10 cellular contexts compared by ENCODE assay signal in genomic region chr15:59296181-59296617, GRCh38.
DNase-seq lines count a peak whose midpoint lies in the region; TF ChIP-seq lines count a peak whose summit lies in the region.
"Had no signal": no experiment of that assay in that cellular context is flagged by ENCODE, and none has a peak within 500 bp of the region (broad histone marks: within the 10 kb centered on the region; RNA-seq: fewer than 3 reads in every experiment).

No MANE protein-coding gene starts in this region.

- DNase-seq in CD14-positive monocyte (ENCODE audit: low spot score) (no peak), PC-9 (peak; percentile 31 to 80), epithelial cell of proximal tubule (ENCODE audit: low read depth) (peak; percentile 88), osteoblast (ENCODE audit: insufficient read length, low spot score, missing footprints) (peak; percentile 61), ovary (no peak), SK-N-DZ (ENCODE audit: low spot score) (no peak), testis (no peak), activated gamma-delta T cell (lab: John Stamatoyannopoulos, UW) (no peak)
- DNase-seq: H7, NCI-H1092 treated with DMSO at 0.1 percent for 48 hours had no signal

- peaks cover 98% of the 10 kb centered on the region for H3K4me1 ChIP-seq in PC-9 (replicated peaks; ENCODE audit: insufficient read depth)
- peaks cover 81% of the 10 kb centered on the region for H3K4me1 ChIP-seq in osteoblast (ENCODE audit: insufficient read depth, low read length)
- H3K4me1 ChIP-seq in ovary (ENCODE audit: insufficient read depth) = peaks cover 7% of the 10 kb centered on the region
- H3K4me1 ChIP-seq in testis = no peaks in the 10 kb centered on the region

- POLR2A ChIA-PET in PC-9 (lab: Charles Lee; ENCODE audit: unreplicated experiment) = interaction anchor here (0.6 to 0.8 kb wide), 3 partner anchors 17 to 126 kb away, joined by 3 to 9 read pairs (median 4); no protein-coding TSS in a partner anchor

- H3K27me3 ChIP-seq in PC-9 (ENCODE audit: insufficient read depth, low read depth) (no peaks in the 10 kb centered on the region), osteoblast (ENCODE audit: insufficient read depth, low read length) (no peaks in the 10 kb centered on the region), ovary (no peaks in the 10 kb centered on the region), testis (no peaks in the 10 kb centered on the region)

- peak overlapping the region; percentile 25; the same call in 1 of the 2 replicates for H3K4me3 ChIP-seq in PC-9
- no peak overlapping the region for H3K4me3 ChIP-seq in epithelial cell of proximal tubule (ENCODE audit: low read depth, low read length)
- H3K4me3 ChIP-seq in osteoblast (ENCODE audit: insufficient read depth, low read length) = peak overlapping the region; percentile 49
- no peak overlapping the region for H3K4me3 ChIP-seq in ovary
- no peak overlapping the region for H3K4me3 ChIP-seq in testis

- intact Hi-C loops in CD14-positive monocyte (cut with micrococcal nuclease) = no loop called here
- intact Hi-C loops in PC-9 (cut with micrococcal nuclease; ENCODE audit: unreplicated experiment) = loop anchor here (5.0 kb wide), 2 partner anchors 76 to 364 kb away; partner anchors contain the start of genes MYO1E and SLTM
- intact Hi-C loops in ovary (cut with DNase I) = no loop called here
- intact Hi-C loops in testis (cut with DNase I; ENCODE audit: low total_unique reads) = no loop called here

- H2AFZ ChIP-seq in PC-9 (no peak overlapping the region), osteoblast (ENCODE audit: low read length) (no peak overlapping the region)

- H3K4me2 ChIP-seq in PC-9 (peak overlapping the region; percentile 76), osteoblast (ENCODE audit: insufficient read depth, low read length) (peak overlapping the region; percentile 81)

- H3K9me3 ChIP-seq in PC-9 (ENCODE audit: insufficient read depth, low read depth) = no peaks in the 10 kb centered on the region
- no peaks in the 10 kb centered on the region for H3K9me3 ChIP-seq in osteoblast (ENCODE audit: low read depth, low read length)
- no peaks in the 10 kb centered on the region for H3K9me3 ChIP-seq in ovary
- no peaks in the 10 kb centered on the region for H3K9me3 ChIP-seq in testis

- BruUV-seq in PC-9 (replicated peaks; lab: Mats Ljungman, UMichigan) = no TSS peak

- peak overlapping the region in 4 of 7 donors; percentile 23 to 69 (median 64) for H3K27ac Mint-ChIP-seq in CD14-positive monocyte

- no peak for TF ChIP-seq CTCF in CD14-positive monocyte (IDR thresholded peaks at IDR 0.05)
- no peak for TF ChIP-seq CTCF in PC-9 (conservative IDR thresholded peaks at IDR 0.05)
- no peak for TF ChIP-seq CTCF in epithelial cell of proximal tubule (conservative IDR thresholded peaks at IDR 0.05; ENCODE audit: low read depth, low read length)
- TF ChIP-seq CTCF in osteoblast (IDR thresholded peaks at IDR 0.05; ENCODE audit: extremely low read depth, low read depth, low read length) = no peak
- no peak for TF ChIP-seq CTCF in ovary (IDR thresholded peaks at IDR 0.05)
- TF ChIP-seq CTCF in testis (IDR thresholded peaks at IDR 0.05) = no peak

- peaks cover 0 to 2% (median 0%) of the 10 kb centered on the region in 7 donors for H3K9me3 Mint-ChIP-seq in CD14-positive monocyte

- TF ChIP-seq POLR2A in ovary (IDR thresholded peaks at IDR 0.05) (no peak), testis (IDR thresholded peaks at IDR 0.05) (no peak)

- 45 to 52% (median 51%) methylated on average over 6 of the region's 6 CpGs for WGBS in ovary, 3 donors
- WGBS in testis, 2 donors = 57 to 66% methylated on average over 4 to 6 of the region's 6 CpGs

- H3K4me1 Mint-ChIP-seq in CD14-positive monocyte = peaks cover 42% of the 10 kb centered on the region

- peaks cover 0 to 1% (median 0%) of the 10 kb centered on the region in 3 donors for H3K27me3 Mint-ChIP-seq in CD14-positive monocyte (ENCODE audit: low read depth in 3 of 3)

- peaks cover 88% of the 10 kb centered on the region for H3K79me2 ChIP-seq in PC-9 (ENCODE audit: low read depth)
- peaks cover 62% of the 10 kb centered on the region for H3K79me2 ChIP-seq in osteoblast (ENCODE audit: insufficient read depth, low read length)

- peaks cover 0 to 4% of the 10 kb centered on the region in 2 donors for H3K36me3 Mint-ChIP-seq in CD14-positive monocyte

- H4K20me1 ChIP-seq in PC-9 (ENCODE audit: insufficient read depth) (no peaks in the 10 kb centered on the region), osteoblast (ENCODE audit: insufficient read depth, low read length) (no peaks in the 10 kb centered on the region)

- H3F3A ChIP-seq in PC-9 (ENCODE audit: insufficient read depth, low read depth) = peaks cover 70% of the 10 kb centered on the region

- CTCF ChIA-PET in PC-9 (lab: Charles Lee) = interaction anchor here (0.6 kb wide), 1 partner anchor 15 kb away, joined by 3 read pairs; no protein-coding TSS in a partner anchor

- H3K27ac ChIP-seq in PC-9 (peak overlapping the region; percentile 97), osteoblast (ENCODE audit: low read depth, low read length) (peak overlapping the region; percentile 98), ovary (no peak overlapping the region), testis (no peak overlapping the region)

- peak overlapping the region in 1 of 2 donors; percentile 47 for H3K4me3 Mint-ChIP-seq in CD14-positive monocyte

- TF ChIP-seq EP300 in ovary (IDR thresholded peaks at IDR 0.05) = no peak

- H3K36me3 ChIP-seq in PC-9 (ENCODE audit: low read depth) = 0 out of 2 replicates have a peak, but pooled peaks cover 5% of the 10 kb centered on the region
- H3K36me3 ChIP-seq in osteoblast (ENCODE audit: insufficient read depth, low read length) = no peaks in the 10 kb centered on the region
- no peaks in the 10 kb centered on the region for H3K36me3 ChIP-seq in ovary
- H3K36me3 ChIP-seq in testis (ENCODE audit: low read depth, missing control alignments) = no peaks in the 10 kb centered on the region

- H3K9me2 ChIP-seq in PC-9 (ENCODE audit: insufficient read depth) = no peaks in the 10 kb centered on the region

Comparison
In these comparisons a context has a peak if more than half of its experiments do, and no peak if none do; other contexts are left out.
1. DNase-seq: peak in PC-9 (2 of 2), epithelial cell of proximal tubule (single experiment) and osteoblast (single experiment); none in CD14-positive monocyte (single experiment), ovary (0 of 5), SK-N-DZ (single experiment), testis (single experiment) and activated gamma-delta T cell (single experiment).
2. H3K27ac ChIP-seq: peak in PC-9 (single experiment) and osteoblast (single experiment); none in ovary (0 of 2) and testis (0 of 2).
3. H3K4me3 ChIP-seq: peak in PC-9 (single experiment) and osteoblast (single experiment); none in epithelial cell of proximal tubule (single experiment), ovary (single experiment) and testis (0 of 2).